28 cellular contexts compared by ENCODE assay signal in the genomic region with DNA sequence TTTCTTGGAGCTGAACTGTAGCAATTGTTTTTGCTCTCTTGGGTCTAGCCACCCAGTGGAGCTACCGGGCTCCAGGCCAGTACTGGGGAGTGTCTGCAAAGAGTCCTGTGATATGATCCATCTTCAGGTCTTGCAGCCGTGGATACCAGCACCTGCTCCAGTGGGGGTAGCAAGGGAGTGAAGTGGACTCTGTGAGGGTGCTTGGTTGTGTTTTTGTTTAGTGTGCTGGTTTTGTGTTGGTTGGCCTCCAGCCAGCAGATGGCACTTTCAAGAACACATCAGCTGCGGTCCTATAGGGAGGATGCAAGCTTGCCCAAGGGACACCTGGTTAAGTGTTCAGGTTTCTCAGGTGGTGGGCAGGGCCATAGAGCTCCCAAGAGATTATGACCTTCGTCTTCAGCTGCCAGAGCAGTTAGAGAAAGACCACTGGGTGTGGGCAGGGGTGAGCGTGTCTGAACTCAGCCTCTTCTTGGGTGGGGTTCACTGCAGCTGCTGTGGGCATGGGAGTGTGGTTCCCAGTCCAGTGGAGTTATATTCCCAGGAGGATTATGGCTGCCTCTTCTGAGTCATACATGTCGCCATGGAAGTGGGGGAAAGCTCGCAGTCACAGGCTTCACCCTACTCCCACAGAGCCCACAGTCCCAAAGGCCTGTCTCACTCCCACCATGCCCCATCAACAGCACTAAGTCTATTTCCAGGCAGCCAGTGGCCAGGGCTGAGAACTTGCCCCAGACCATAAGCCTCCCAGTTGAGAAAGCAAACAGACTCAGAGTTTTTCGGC.
"Had no signal": no experiment of that assay in that cellular context is flagged by ENCODE, and none has a peak within 500 bp of the region (broad histone marks: within the 10 kb centered on the region; RNA-seq: fewer than 3 reads in every experiment).

No MANE protein-coding gene starts in this region.

- H3K4me3 ChIP-seq: MG63, SK-N-MC had no signal

- H3K36me3 ChIP-seq: brain microvascular endothelial cell, MG63 had no signal

- H3K27me3 ChIP-seq: brain microvascular endothelial cell, MG63 had no signal

- H3K27ac ChIP-seq: brain microvascular endothelial cell, SK-N-MC had no signal

- H3K9me3 ChIP-seq: MG63 had no signal

- DNase-seq: activated B cell treated with CpG ODN at 0.5 μM for 24 hours; activated CD4-positive, alpha-beta T cell treated with anti-CD3 and anti-CD28 coated beads for 1 hour; activated CD4-positive, alpha-beta T cell treated with anti-CD3 and anti-CD28 coated beads, Interleukin-2, amount 10 ng/mL, durations not matched to agents 24 days and 14 days; activated CD4-positive, alpha-beta T cell treated with anti-CD3 and anti-CD28 coated beads, Interleukin-2, amount 50 U/mL, for 48 hours; activated CD8-positive, alpha-beta memory T cell treated with anti-CD3 and anti-CD28 coated beads, Interleukin-2, amount 10 ng/mL, durations not matched to agents 7 days and 5 days; activated effector memory CD4-positive, alpha-beta T cell treated with anti-CD3 and anti-CD28 coated beads, Interleukin-2, amount 50 U/mL, for 16 hours; activated naive CD4-positive, alpha-beta T cell treated with anti-CD3 and anti-CD28 coated beads, Interleukin-2, amount 10 ng/mL, durations not matched to agents 7 days and 5 days; activated naive CD8-positive, alpha-beta T cell treated with anti-CD3 and anti-CD28 coated beads for 36 hours; activated T-cell treated with anti-CD3 and anti-CD28 coated beads, Interleukin-2, amount 50 U/mL, for 24 hours; brain microvascular endothelial cell; caudate nucleus; MG63; MV-4-11; NCI-H1092 treated with DMSO at 0.1 percent for 48 hours; NCI-H1417 treated with DMSO at 0.1 percent for 48 hours; NCI-H1694; NCI-H2081; NCI-H2171; NCI-H2227 treated with DMSO at 0.1 percent for 48 hours; NCI-H446 treated with DMSO at 0.1 percent for 48 hours; NCI-H524 treated with DMSO at 0.1 percent for 48 hours; NCI-H82; PC-3; SIG-M5; T-cell; T-helper 2 cell; T1000 had no signal
